17 cellular contexts compared by ENCODE assay signal in the genomic region with DNA sequence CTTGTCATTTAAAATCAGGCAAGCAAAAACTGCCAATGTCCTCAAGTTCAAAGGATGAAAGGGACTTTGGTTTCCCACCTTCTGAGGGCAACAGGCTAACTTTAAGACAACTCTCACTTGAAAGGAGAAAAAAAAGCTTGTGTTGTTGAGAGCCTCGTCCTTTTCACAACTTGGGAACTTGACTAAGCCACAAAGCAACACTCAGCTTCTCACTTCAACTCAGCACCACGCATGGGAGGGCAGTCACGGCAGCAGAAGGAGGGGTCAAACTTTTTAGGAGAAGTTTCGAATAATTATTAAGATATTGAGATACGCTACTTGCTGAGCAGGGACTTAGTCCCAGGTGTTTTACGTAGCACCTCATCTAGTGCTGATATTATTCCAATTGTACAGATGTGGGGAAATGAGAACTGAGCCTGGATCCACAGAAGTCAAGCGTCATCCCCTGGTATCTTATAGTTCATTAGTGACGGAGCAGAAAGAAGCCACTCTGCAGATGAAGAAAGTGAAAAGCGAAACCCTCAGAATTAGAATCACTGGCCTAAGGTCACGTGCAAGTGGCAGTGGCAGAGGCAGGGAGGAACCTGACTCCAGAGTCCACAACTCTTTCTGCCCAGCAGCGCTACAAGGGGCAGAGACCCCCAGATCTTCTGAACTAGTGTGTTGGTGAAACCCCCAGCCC.
DNase-seq lines count a peak whose midpoint lies in the region; ATAC-seq and TF ChIP-seq lines count a peak whose summit lies in the region.
"Had no signal": no experiment of that assay in that cellular context is flagged by ENCODE, and none has a peak within 500 bp of the region (broad histone marks: within the 10 kb centered on the region; RNA-seq: fewer than 3 reads in every experiment).

No MANE protein-coding gene starts in this region.

- no peaks in the 10 kb centered on the region for H3K9me3 ChIP-seq in T-helper 17 cell (ENCODE audit: control insufficient read depth, low read length, poor library complexity, severe bottlenecking)
- no peaks in the 10 kb centered on the region for H3K9me3 ChIP-seq in SJCRH30 (replicated peaks)
- no peaks in the 10 kb centered on the region for H3K9me3 ChIP-seq in right cardiac atrium (ENCODE audit: control insufficient read depth, low read length)
- H3K9me3 ChIP-seq: BE2C had no signal

- no peaks in the 10 kb centered on the region for H3K27me3 ChIP-seq in SJCRH30
- no peaks in the 10 kb centered on the region for H3K27me3 ChIP-seq in right cardiac atrium (ENCODE audit: control insufficient read depth, insufficient read depth)
- H3K27me3 ChIP-seq: BE2C had no signal

- H3K36me3 ChIP-seq in SJCRH30, result peaks cover 5% of the 10 kb centered on the region
- H3K36me3 ChIP-seq: BE2C had no signal

- WGBS in right cardiac atrium, result 93% methylated on average over 11 of the region's 11 CpGs

- DNase-seq in GM20000 (ENCODE audit: low spot score), result peak; percentile 43
- no peak for DNase-seq in T-helper 17 cell
- no peak for DNase-seq in SJCRH30
- DNase-seq in stimulated activated naive CD4-positive, alpha-beta T cell (lab: John Stamatoyannopoulos, UW), result no peak
- DNase-seq in HuH-7 (ENCODE audit: low spot score), result no peak
- DNase-seq in right cardiac atrium, result no peak
- DNase-seq: activated CD4-positive, alpha-beta T cell treated with anti-CD3 and anti-CD28 coated beads for 1 hour; activated effector memory CD4-positive, alpha-beta T cell treated with anti-CD3 and anti-CD28 coated beads, Interleukin-2, amount 50 U/mL, for 16 hours; BE2C; central memory CD4-positive, alpha-beta T cell; GF-D8; SHP77 treated with DMSO at 0.1 percent for 48 hours had no signal

- no peak overlapping the region for H3K4me3 Mint-ChIP-seq in T-helper 17 cell
- H3K4me3 Mint-ChIP-seq: neural crest cell had no signal

- H3K27ac Mint-ChIP-seq in T-helper 17 cell, result peak overlapping the region; percentile 51

- intact Hi-C loops in right cardiac atrium (cut with DNase I), result no loop called here

- peaks cover 11% of the 10 kb centered on the region for H3K36me3 Mint-ChIP-seq in T-helper 17 cell (ENCODE audit: low read depth)

- ATAC-seq in GM18498 (IDR thresholded peaks at IDR 0.05; ENCODE audit: unreplicated experiment) (peak; percentile 95), HG03045 (IDR thresholded peaks at IDR 0.05; ENCODE audit: unreplicated experiment) (peak; percentile 80), T-helper 17 cell (no peak), right cardiac atrium (no peak)
- ATAC-seq: HCT116 had no signal

- H3K4me3 ChIP-seq in SJCRH30 (no peak overlapping the region), right cardiac atrium (ENCODE audit: low read length) (no peak overlapping the region)

- peaks cover 58% of the 10 kb centered on the region for H3K4me1 Mint-ChIP-seq in T-helper 17 cell

- H3K27ac ChIP-seq in SJCRH30 (no peak overlapping the region), right cardiac atrium (ENCODE audit: low read length) (no peak overlapping the region)
- H3K27ac ChIP-seq: KMS-11 had no signal

- no peaks in the 10 kb centered on the region for H3K27me3 Mint-ChIP-seq in T-helper 17 cell

- H3K4me1 ChIP-seq in SJCRH30 (no peaks in the 10 kb centered on the region), right cardiac atrium (ENCODE audit: control insufficient read depth, insufficient read depth, low read length) (peaks cover 4% of the 10 kb centered on the region)
- H3K4me1 ChIP-seq: BE2C had no signal

- TF ChIP-seq CTCF in GM20000 (IDR thresholded peaks at IDR 0.05; ENCODE audit: extremely low read depth, missing control alignments), result no peak

Comparison
In these comparisons a context has a peak if more than half of its experiments do, and no peak if none do; other contexts are left out.
1. ATAC-seq: peak in GM18498 (single experiment) and HG03045 (single experiment); none in T-helper 17 cell (single experiment) and right cardiac atrium (0 of 2).